ENCODE assay signal across 1 cellular context in the genomic region with DNA sequence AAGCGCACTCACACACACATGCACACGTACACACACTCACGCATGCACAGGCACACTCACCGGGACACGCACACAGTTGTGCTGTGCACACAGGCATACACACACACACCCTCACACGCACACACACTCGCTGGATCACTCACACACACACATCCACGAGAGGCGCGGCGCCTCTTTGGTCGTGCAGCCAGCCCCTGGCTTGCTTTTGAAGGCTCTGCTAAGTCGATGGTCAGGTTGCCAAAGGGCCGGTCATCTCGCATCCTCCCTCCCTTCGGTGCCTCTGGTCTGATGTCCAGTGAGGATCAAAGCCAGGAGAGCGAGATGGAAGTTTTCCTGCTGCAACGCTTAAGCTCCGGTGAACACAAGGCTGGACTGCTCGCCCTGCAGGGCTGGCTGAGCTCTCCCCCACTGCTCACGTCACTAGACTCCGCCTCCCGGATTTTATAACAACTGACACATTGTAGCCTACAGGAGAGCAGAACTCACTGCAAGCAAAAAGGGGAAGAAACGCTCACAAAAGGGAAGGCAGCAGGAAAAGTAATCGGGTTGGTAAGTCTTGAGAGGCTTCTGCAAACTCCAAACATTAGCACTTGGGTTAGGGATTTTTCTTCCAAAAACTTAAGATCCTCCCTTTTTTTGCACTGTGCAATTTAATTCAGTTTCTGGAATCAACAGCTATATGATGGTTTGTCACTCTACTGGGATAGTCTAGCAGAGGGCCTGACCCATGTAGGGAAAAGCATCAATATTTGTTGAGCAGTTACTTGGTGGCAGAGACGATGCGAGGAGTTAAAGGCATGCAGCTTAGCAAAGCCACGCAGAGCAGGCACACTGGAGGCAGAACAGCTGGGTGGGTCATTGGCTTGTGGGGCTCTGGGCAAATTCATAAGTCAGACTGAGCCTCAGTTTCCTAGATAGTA.
TF ChIP-seq lines count a peak whose summit lies in the region.

A gene (minus strand): TSS at position 374 of the 920 bp plus-strand sequence. CDS start 695 bp downstream, outside the sequence.

TF ChIP-seq in IMR-90, 13 proteins besides CTCF, POLR2A, EP300 and RAD21:
- TF ChIP-seq RFX5 (IDR thresholded peaks at IDR 0.05; ENCODE audit: low read depth, low read length) (no peak), BHLHE40 (IDR thresholded peaks at IDR 0.05; ENCODE audit: low read depth, low read length) (no peak), CEBPB (IDR thresholded peaks at IDR 0.05; ENCODE audit: low read depth, low read length) (no peak), RCOR1 (IDR thresholded peaks at IDR 0.05; ENCODE audit: insufficient replicate concordance, low read length) (no peak), MAZ (IDR thresholded peaks at IDR 0.05; ENCODE audit: borderline replicate concordance, low read depth, low read length) (no peak), MXI1 (IDR thresholded peaks at IDR 0.05; ENCODE audit: borderline replicate concordance, low read depth, low read length) (no peak), SMC3 (IDR thresholded peaks at IDR 0.05; ENCODE audit: low read depth, low read length) (no peak), FOS (IDR thresholded peaks at IDR 0.05; ENCODE audit: low read depth, low read length) (no peak), NFE2L2 (IDR thresholded peaks at IDR 0.05; ENCODE audit: low read depth, low read length) (no peak), CHD1 (IDR thresholded peaks at IDR 0.05; ENCODE audit: low read depth, low read length) (no peak), MAFK (IDR thresholded peaks at IDR 0.05; ENCODE audit: low read depth, low read length) (no peak)
- TF ChIP-seq, protein P1, sequence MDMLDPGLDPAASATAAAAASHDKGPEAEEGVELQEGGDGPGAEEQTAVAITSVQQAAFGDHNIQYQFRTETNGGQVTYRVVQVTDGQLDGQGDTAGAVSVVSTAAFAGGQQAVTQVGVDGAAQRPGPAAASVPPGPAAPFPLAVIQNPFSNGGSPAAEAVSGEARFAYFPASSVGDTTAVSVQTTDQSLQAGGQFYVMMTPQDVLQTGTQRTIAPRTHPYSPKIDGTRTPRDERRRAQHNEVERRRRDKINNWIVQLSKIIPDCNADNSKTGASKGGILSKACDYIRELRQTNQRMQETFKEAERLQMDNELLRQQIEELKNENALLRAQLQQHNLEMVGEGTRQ (IDR thresholded peaks at IDR 0.05; ENCODE audit: low read depth, low read length), result no peak
- TF ChIP-seq, protein P2, sequence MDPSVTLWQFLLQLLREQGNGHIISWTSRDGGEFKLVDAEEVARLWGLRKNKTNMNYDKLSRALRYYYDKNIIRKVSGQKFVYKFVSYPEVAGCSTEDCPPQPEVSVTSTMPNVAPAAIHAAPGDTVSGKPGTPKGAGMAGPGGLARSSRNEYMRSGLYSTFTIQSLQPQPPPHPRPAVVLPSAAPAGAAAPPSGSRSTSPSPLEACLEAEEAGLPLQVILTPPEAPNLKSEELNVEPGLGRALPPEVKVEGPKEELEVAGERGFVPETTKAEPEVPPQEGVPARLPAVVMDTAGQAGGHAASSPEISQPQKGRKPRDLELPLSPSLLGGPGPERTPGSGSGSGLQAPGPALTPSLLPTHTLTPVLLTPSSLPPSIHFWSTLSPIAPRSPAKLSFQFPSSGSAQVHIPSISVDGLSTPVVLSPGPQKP (IDR thresholded peaks at IDR 0.05; ENCODE audit: borderline replicate concordance, low read depth, low read length), result no peak
